ENCODE assay signal across 8 cellular contexts in the genomic region with DNA sequence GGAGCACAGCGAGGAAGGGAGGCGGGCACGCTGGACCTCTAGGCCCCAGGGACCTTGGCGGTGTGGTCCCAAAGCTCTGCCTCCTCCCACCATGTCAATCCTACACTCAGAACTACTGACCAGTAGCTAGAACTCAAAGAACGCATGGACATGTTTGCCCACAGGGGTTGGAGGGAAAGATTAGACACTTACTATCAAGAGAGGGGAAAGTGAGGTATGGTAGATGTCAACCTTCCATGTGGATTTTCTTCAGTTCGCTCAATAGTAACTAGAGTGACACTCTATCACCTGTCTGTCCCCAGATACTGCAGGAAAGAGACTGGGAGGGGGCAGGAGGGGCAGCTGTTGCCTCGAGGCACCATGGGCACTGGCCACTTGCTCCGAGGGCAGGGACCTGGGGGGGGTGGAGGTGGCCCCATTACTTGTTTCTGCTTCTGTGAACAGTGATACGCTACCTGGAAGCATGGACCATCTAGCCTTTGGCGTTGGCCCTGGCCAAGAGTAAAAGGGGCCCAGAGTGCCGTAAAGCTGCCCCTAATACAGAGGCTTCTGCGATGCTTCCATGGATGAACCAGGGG. TPM values are rescaled to one million over a fixed set of nuclear protein-coding genes. Genes with fewer than 3 reads are reported as not detected.
DNase-seq lines count a peak whose midpoint lies in the region; ATAC-seq and TF ChIP-seq lines count a peak whose summit lies in the region.

No MANE protein-coding gene starts in this region.

- no peaks in the 10 kb centered on the region for H3K27me3 ChIP-seq in sigmoid colon

- no peaks in the 10 kb centered on the region for H3K9me3 ChIP-seq in SK-N-MC (ENCODE audit: low read depth, low read length)
- no peaks in the 10 kb centered on the region for H3K9me3 ChIP-seq in sigmoid colon

- ATAC-seq in GM21528 (IDR thresholded peaks at IDR 0.05; ENCODE audit: low FRiP score, unreplicated experiment) (no peak), HG02798 (IDR thresholded peaks at IDR 0.05; ENCODE audit: poor library complexity, unreplicated experiment) (no peak)

- intact Hi-C loops in sigmoid colon (cut with DNase I): loop anchor here (5.0 kb wide), 1 partner anchor 50 kb away; no protein-coding TSS in a partner anchor

- WGBS in sigmoid colon, 2 donors: 73 to 81% methylated on average over 12 of the region's 12 CpGs

- no peak for TF ChIP-seq CTCF in fibroblast of pulmonary artery (IDR thresholded peaks at IDR 0.05; ENCODE audit: low read length, missing control alignments)
- TF ChIP-seq CTCF in sigmoid colon (IDR thresholded peaks at IDR 0.05): no peak

- H3K36me3 ChIP-seq in SK-N-MC (ENCODE audit: insufficient read depth, low read length) (0 out of 2 replicates have a peak, but pooled peaks cover 3% of the 10 kb centered on the region), sigmoid colon (no peaks in the 10 kb centered on the region)

- no peak for TF ChIP-seq POLR2A in sigmoid colon (IDR thresholded peaks at IDR 0.05)

- no peak for TF ChIP-seq EP300 in sigmoid colon (IDR thresholded peaks at IDR 0.05)

- H3K27ac ChIP-seq in SK-N-MC: no peak overlapping the region
- H3K27ac ChIP-seq in sigmoid colon: peak overlapping the region; percentile 97 to 99 (median 98)

- no peak for DNase-seq in SK-N-MC (ENCODE audit: low read depth, low spot score)
- no peak for DNase-seq in fibroblast of pulmonary artery (ENCODE audit: low read depth)
- no peak for DNase-seq in sigmoid colon
- DNase-seq in stimulated activated CD4-positive, alpha-beta T cell treated with anti-CD3 and anti-CD28 coated beads, Interleukin-1b, Interleukin-23, amount 100 ng/mL, for 48 hours: no peak
- no peak for DNase-seq in NCI-H2107 (lab: John Stamatoyannopoulos, UW)

- peak overlapping the region; percentile 98 for H3K9ac ChIP-seq in SK-N-MC (ENCODE audit: insufficient read length)

- H3K4me3 ChIP-seq in GM08714 (ENCODE audit: low read length) (peak overlapping the region; percentile 86; the same call in 1 of the 2 replicates), SK-N-MC (peak overlapping the region; percentile 91), fibroblast of pulmonary artery (replicated peaks; ENCODE audit: low read depth, low read length) (peak overlapping the region; percentile 94), sigmoid colon (peak overlapping the region; percentile 92 to 98 (median 94))

- peaks cover 0 to 66% (median 64%) of the 10 kb centered on the region in 4 donors for H3K4me1 ChIP-seq in sigmoid colon

RNA-seq across cellular contexts. Expression of a gene that starts 0.9 kb away (rescaled TPM):
- total RNA-seq in sigmoid colon: 10 to 100 TPM; 48.7 to 70.6 (median 56.5) TPM
- polyA plus RNA-seq in sigmoid colon: 10 to 100 TPM; 10.4 to 31.1 (median 13.8) TPM

RNA-seq across cellular contexts. Expression of a gene that starts 10.7 kb away (rescaled TPM):
- total RNA-seq in sigmoid colon: 10 to 100 TPM; 25.9 to 36.5 (median 34.5) TPM
- polyA plus RNA-seq in sigmoid colon: 10 to 100 TPM; 17.4 to 20.6 (median 18.3) TPM

RNA-seq across cellular contexts. Expression of a gene that starts 25.3 kb away (rescaled TPM):
- 1 to 10 TPM; 2.5 to 7.2 (median 3.3) TPM for total RNA-seq in sigmoid colon
- 10 to 100 TPM in 1 of 3 donors, 1 to 10 TPM in 1, under 1 TPM in 1; 0.60 to 15.4 (median 2.3) TPM for polyA plus RNA-seq in sigmoid colon
